Comparison of ENCODE assay signal across 30 cellular contexts in the genomic region with DNA sequence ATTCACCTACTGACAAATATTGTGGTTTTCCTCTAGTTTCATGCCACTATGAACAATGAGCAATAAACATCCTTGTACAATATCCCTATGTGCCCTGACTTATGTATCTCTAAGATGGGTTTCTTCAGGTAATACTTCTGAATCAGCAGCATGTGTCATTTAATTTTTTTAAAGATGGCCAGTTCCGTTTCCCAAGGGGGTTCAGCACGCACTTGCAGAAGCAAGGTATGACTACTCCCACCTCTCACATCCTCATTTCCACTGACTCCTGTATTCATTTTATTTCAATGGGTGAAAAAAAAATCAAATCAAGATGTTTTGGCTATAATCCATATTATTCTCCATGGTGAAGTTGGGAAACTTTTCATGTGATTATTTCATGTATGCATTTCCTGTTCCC.
DNase-seq lines count a peak whose midpoint lies in the region; ATAC-seq and TF ChIP-seq lines count a peak whose summit lies in the region.
"Had no signal": no experiment of that assay in that cellular context is flagged by ENCODE, and none has a peak within 500 bp of the region (broad histone marks: within the 10 kb centered on the region; RNA-seq: fewer than 3 reads in every experiment).

No MANE protein-coding gene starts in this region.

- TF ChIP-seq CTCF in fibroblast of mammary gland (conservative IDR thresholded peaks at IDR 0.05; ENCODE audit: control insufficient read depth, insufficient read depth, low read depth, low read length), result no peak
- TF ChIP-seq CTCF in GM10248 (IDR thresholded peaks at IDR 0.05; ENCODE audit: control extremely low read depth, extremely low read depth, low read depth, missing control alignments), result no peak

- POLR2A ChIA-PET in GM10248 (lab: Yijun Ruan, JAX), result no interaction called here

- ATAC-seq in GM18519 (IDR thresholded peaks at IDR 0.05; ENCODE audit: low FRiP score, unreplicated experiment), result peak; percentile 76
- peak; percentile 52 for ATAC-seq in GM21390 (IDR thresholded peaks at IDR 0.05; ENCODE audit: unreplicated experiment)
- ATAC-seq in HG03342 (IDR thresholded peaks at IDR 0.05; ENCODE audit: unreplicated experiment), result peak; percentile 76
- ATAC-seq in stimulated activated naive CD8-positive, alpha-beta T cell treated with anti-CD3 and anti-CD28 coated beads, Interleukin-15, Interleukin-2, amounts not matched to agents 100 U/mL and 50 U/mL, for 24 hours, result no peak
- ATAC-seq: activated CD4-positive, CD25-positive, alpha-beta regulatory T cell treated with anti-CD3 and anti-CD28 coated beads, Interleukin-2, amount 50 U/mL, for 24 hours; activated T-cell treated with anti-CD3 and anti-CD28 coated beads, Interleukin-2, amount 50 U/mL, for 72 hours; gastroesophageal sphincter had no signal

- in situ Hi-C loops in KBM-7 (cut with MboI; ENCODE audit: low pct_unique_long_range_greater_than_20kb, low sequenced_read_pairs), result no loop called here

- DNase-seq in fibroblast of mammary gland (ENCODE audit: low read depth) (peak; percentile 42), activated gamma-delta T cell (lab: John Stamatoyannopoulos, UW) (no peak), KBM-7 (no peak), GM10248 (ENCODE audit: extremely low spot score) (no peak)
- no peak for DNase-seq in stimulated activated naive CD8-positive, alpha-beta T cell treated with anti-CD3 and anti-CD28 coated beads, Interleukin-15, Interleukin-2, amounts not matched to agents 100 U/mL and 50 U/mL, for 24 hours
- DNase-seq: activated CD4-positive, alpha-beta T cell treated with anti-CD3 and anti-CD28 coated beads, Interleukin-2, amount 50 U/mL, for 48 hours; activated naive CD4-positive, alpha-beta T cell treated with Interleukin-2 at 50 U/mL for 16 hours; activated T-cell treated with anti-CD3 and anti-CD28 coated beads, Interleukin-2, amount 50 U/mL, for 72 hours; adrenal gland; brain microvascular endothelial cell; CD4-positive, alpha-beta memory T cell; esophagus squamous epithelium; HCEC 1CT; kidney glomerular epithelial cell; NCI-H1417; NCI-H2081; NCI-H226; Peyer's patch; SHP77; stimulated activated CD8-positive, alpha-beta memory T cell treated with anti-CD3 and anti-CD28 coated beads, Interleukin-4, amount 100 ng/mL, for 48 hours; stomach; T-helper 2 cell; uterus had no signal

- CTCF ChIA-PET in GM10248 (lab: Yijun Ruan, JAX), result no interaction called here

- no peak overlapping the region for H3K4me3 ChIP-seq in fibroblast of mammary gland (ENCODE audit: control insufficient read depth, low read depth, low read length)
- H3K4me3 ChIP-seq: adrenal gland, esophagus squamous epithelium, gastroesophageal sphincter, neural progenitor cell, Peyer's patch, smooth muscle cell, stomach, uterus had no signal
